Comparison of ENCODE assay signal across 8 cellular contexts in the genomic region with DNA sequence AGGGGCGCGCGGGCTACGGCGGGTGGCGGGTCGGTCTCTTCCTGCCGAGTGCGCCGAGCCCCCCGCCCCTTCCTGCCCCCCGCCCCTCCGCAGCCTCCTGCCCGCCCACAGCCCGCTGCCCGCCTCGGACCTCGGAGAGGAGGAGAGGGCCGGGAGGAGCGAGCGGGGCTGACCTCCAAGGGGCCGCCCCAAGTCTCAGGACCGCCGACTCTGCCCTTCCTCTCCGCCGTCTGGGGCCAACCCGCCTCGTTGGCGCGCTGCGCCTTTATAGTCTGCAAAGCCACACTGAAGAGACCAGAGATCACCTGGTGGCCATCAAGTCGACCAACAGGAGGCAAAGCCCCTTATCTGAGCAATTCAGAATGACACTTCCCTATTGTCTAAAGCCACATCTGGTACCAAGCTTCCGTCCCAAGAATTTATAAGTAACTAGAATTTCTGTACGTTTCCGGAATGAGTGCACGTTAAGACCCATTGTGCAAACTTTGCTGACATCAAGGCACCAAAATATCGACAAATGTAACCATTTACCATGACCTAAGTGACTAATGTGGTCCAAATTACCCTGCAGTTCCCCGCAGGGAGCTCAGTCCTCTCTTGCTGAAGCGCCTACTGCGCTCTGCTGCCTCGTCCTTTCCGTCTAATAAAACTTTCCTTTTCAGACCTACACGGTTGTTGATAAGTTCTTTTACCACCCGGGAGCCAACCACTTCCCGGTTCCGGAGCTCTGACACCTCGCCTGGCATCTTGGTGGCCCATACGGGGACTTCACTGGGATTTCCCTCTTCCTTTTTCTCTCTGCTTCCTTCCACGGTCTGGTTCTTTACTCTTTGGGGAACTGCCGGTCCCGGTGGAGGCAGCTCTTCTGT. TPM values are rescaled to one million over a fixed set of nuclear protein-coding genes. Genes with fewer than 3 reads are reported as not detected.
DNase-seq lines count a peak whose midpoint lies in the region; ATAC-seq and TF ChIP-seq lines count a peak whose summit lies in the region.

TSS of gene CPXM1 (minus strand) at position 38 of the 869 bp plus-strand sequence. CDS start 55 bp downstream, outside the sequence.

- no peaks in the 10 kb centered on the region for H3K79me1 ChIP-seq in mesenchymal stem cell (replicated peaks; ENCODE audit: low read length, poor library complexity, severe bottlenecking)

- peak within 1 kb of the TSS; percentile 12 for H2BK15ac ChIP-seq in mesenchymal stem cell (ENCODE audit: low read depth, poor library complexity, severe bottlenecking)

- WGBS in mesenchymal stem cell: 2% methylated on average over 38 of the region's 51 CpGs

- H2BK120ac ChIP-seq in mesenchymal stem cell (ENCODE audit: low read depth, low read length): no peak within 1 kb of the TSS

- no peaks in the 10 kb centered on the region for H3K36me3 ChIP-seq in CD8-positive, alpha-beta T cell (ENCODE audit: insufficient read depth, low read length)
- H3K36me3 ChIP-seq in mesenchymal stem cell (ENCODE audit: control insufficient read depth in 1 of 2, insufficient read depth in 2 of 2, low read depth in 1 of 2, low read length in 2 of 2) (peaks cover 27 to 31% of the 10 kb centered on the region in 2 experiments), vagina (no peaks in the 10 kb centered on the region)

- peaks cover 62% of the 10 kb centered on the region for H3K27me3 Mint-ChIP-seq in CD8-positive, alpha-beta T cell (ENCODE audit: low read depth)

- no peak for DNase-seq in CD8-positive, alpha-beta T cell
- DNase-seq in NCI-H1694 (lab: John Stamatoyannopoulos, UW): peak; percentile 21
- peak; percentile 51 for DNase-seq in astrocyte of the hippocampus (ENCODE audit: low read depth, low spot score)
- DNase-seq in mesenchymal stem cell: peak; percentile 22
- DNase-seq in vagina (ENCODE audit: extremely low spot score in 2 of 2): no peak
- DNase-seq in activated gamma-delta T cell (lab: John Stamatoyannopoulos, UW): no peak

- peak within 1 kb of the TSS; percentile 96 for H4K91ac ChIP-seq in mesenchymal stem cell (ENCODE audit: low read length)

- POLR2A ChIA-PET in CD8-positive, alpha-beta T cell (lab: Charles Lee): interaction anchor here (1.0 kb wide), 1 partner anchor 51 kb away, joined by 3 read pairs; no protein-coding TSS in a partner anchor

- no peak within 1 kb of the TSS for H3K27ac ChIP-seq in CD8-positive, alpha-beta T cell (ENCODE audit: low read depth, low read length)
- no peak within 1 kb of the TSS for H3K27ac ChIP-seq in mesenchymal stem cell (ENCODE audit: low read length, poor library complexity, severe bottlenecking)
- H3K27ac ChIP-seq in vagina: peak within 1 kb of the TSS; percentile 35

- H4K8ac ChIP-seq in mesenchymal stem cell (ENCODE audit: low read length): peak within 1 kb of the TSS; percentile 73

- H3K27me3 ChIP-seq in CD8-positive, alpha-beta T cell (ENCODE audit: insufficient read depth, low read length): peaks cover 21% of the 10 kb centered on the region
- H3K27me3 ChIP-seq in mesenchymal stem cell (ENCODE audit: control insufficient read depth in 1 of 2, insufficient read depth in 1 of 2, low read length in 2 of 2): peaks cover 21 to 48% of the 10 kb centered on the region in 2 experiments
- no peaks in the 10 kb centered on the region for H3K27me3 ChIP-seq in vagina

- H3K14ac ChIP-seq in mesenchymal stem cell (ENCODE audit: low read length in 2 of 2): peak within 1 kb of the TSS in 1 of 2 experiments; percentile 78

- TF ChIP-seq CTCF in CD8-positive, alpha-beta T cell (IDR thresholded peaks at IDR 0.05): no peak
- TF ChIP-seq CTCF in vagina (IDR thresholded peaks at IDR 0.05): no peak

- no peak for TF ChIP-seq POLR2A in vagina (IDR thresholded peaks at IDR 0.05)

- peak within 1 kb of the TSS; percentile 91 for H3K4me2 ChIP-seq in mesenchymal stem cell (ENCODE audit: low read length, poor library complexity, severe bottlenecking)

- no peak within 1 kb of the TSS for H2BK5ac ChIP-seq in mesenchymal stem cell (ENCODE audit: low read depth, low read length, poor library complexity, severe bottlenecking)

- peak within 1 kb of the TSS in 1 of 2 experiments; percentile 1 for H2BK12ac ChIP-seq in mesenchymal stem cell (ENCODE audit: low read length in 2 of 2)

- H3K36me3 Mint-ChIP-seq in CD8-positive, alpha-beta T cell: peaks cover 4% of the 10 kb centered on the region

- no peak within 1 kb of the TSS for H2AK5ac ChIP-seq in mesenchymal stem cell (ENCODE audit: low read length, severe bottlenecking)

- H3K9me3 Mint-ChIP-seq in CD8-positive, alpha-beta T cell: no peaks in the 10 kb centered on the region

- H3K4ac ChIP-seq in mesenchymal stem cell (ENCODE audit: low read depth in 1 of 2, low read length in 2 of 2): peak within 1 kb of the TSS in 1 of 2 experiments; percentile 50

- peaks cover 22% of the 10 kb centered on the region for H3K4me1 ChIP-seq in CD8-positive, alpha-beta T cell (ENCODE audit: insufficient read depth, low read length)
- H3K4me1 ChIP-seq in mesenchymal stem cell (ENCODE audit: control insufficient read depth, insufficient read depth, low read depth, low read length) (peaks cover 28% of the 10 kb centered on the region), vagina (peaks cover 30% of the 10 kb centered on the region)

- H3K18ac ChIP-seq in mesenchymal stem cell (ENCODE audit: low read depth in 1 of 2, low read length in 2 of 2): peak within 1 kb of the TSS; percentile 73 to 89

- peaks cover 27% of the 10 kb centered on the region for H3K4me1 Mint-ChIP-seq in CD8-positive, alpha-beta T cell (ENCODE audit: low read depth)

- H3K9ac ChIP-seq in mesenchymal stem cell (ENCODE audit: low read length): peak within 1 kb of the TSS; percentile 85

- ATAC-seq in CD8-positive, alpha-beta T cell: peak; percentile 31
- peak; percentile 70 for ATAC-seq in GM19452 (IDR thresholded peaks at IDR 0.05; ENCODE audit: unreplicated experiment)
- no peak for ATAC-seq in HG03196 (IDR thresholded peaks at IDR 0.05; ENCODE audit: unreplicated experiment)

- H2AFZ ChIP-seq in mesenchymal stem cell (ENCODE audit: low read depth, low read length): peak within 1 kb of the TSS; percentile 55

- intact Hi-C loops in CD8-positive, alpha-beta T cell (cut with DNase I, micrococcal nuclease): no loop called here
- intact Hi-C loops in vagina (cut with DNase I): no loop called here

- CTCF ChIA-PET in CD8-positive, alpha-beta T cell (lab: Charles Lee): interaction anchor here (0.8 kb wide), 1 partner anchor 48 kb away, joined by 3 read pairs; no protein-coding TSS in a partner anchor

- H3K23ac ChIP-seq in mesenchymal stem cell (ENCODE audit: low read length in 2 of 2): peak within 1 kb of the TSS in 1 of 2 experiments; percentile 36

- H3K4me3 Mint-ChIP-seq in CD8-positive, alpha-beta T cell: peak within 1 kb of the TSS; percentile 96

- peak within 1 kb of the TSS; percentile 74 for H3K4me3 ChIP-seq in CD8-positive, alpha-beta T cell (ENCODE audit: low read depth, low read length)
- H3K4me3 ChIP-seq in mesenchymal stem cell (ENCODE audit: insufficient read depth in 1 of 2, low read depth in 1 of 2, low read length in 2 of 2): peak within 1 kb of the TSS; percentile 63 to 89
- peak within 1 kb of the TSS; percentile 48 to 50 for H3K4me3 ChIP-seq in vagina

- no peaks in the 10 kb centered on the region for H3K9me3 ChIP-seq in CD8-positive, alpha-beta T cell (ENCODE audit: low read length)
- H3K9me3 ChIP-seq in mesenchymal stem cell (ENCODE audit: control insufficient read depth, low read length): no peaks in the 10 kb centered on the region
- no peaks in the 10 kb centered on the region for H3K9me3 ChIP-seq in vagina

- peak within 1 kb of the TSS; percentile 39 for H3K27ac Mint-ChIP-seq in CD8-positive, alpha-beta T cell

RNA-seq across cellular contexts. Expression of gene CPXM1, which starts in this region (rescaled TPM):
- under 1 TPM; 0.38 to 0.50 TPM for total RNA-seq in CD8-positive, alpha-beta T cell
- polyA plus RNA-seq in mesenchymal stem cell (2013, experiment 1 of 2): 7.2 TPM
- 7.2 TPM for polyA plus RNA-seq in mesenchymal stem cell (2013, experiment 2 of 2)
- 19.4 TPM for total RNA-seq in vagina

Comparison
In these comparisons a context has a peak if more than half of its experiments do, and no peak if none do; other contexts are left out.
1. RNA of gene CPXM1 (total RNA-seq): 19.4 TPM in vagina (single experiment); 0.38 to 0.50 TPM in CD8-positive, alpha-beta T cell; every median in the first group is over 10 times any median in the second.
2. Peak in ATAC-seq and H3K4me3 ChIP-seq in CD8-positive, alpha-beta T cell; RNA of the gene not detected or under 1 TPM.
3. DNase-seq: peak in NCI-H1694 (single experiment), astrocyte of the hippocampus (single experiment) and mesenchymal stem cell (single experiment); none in CD8-positive, alpha-beta T cell (0 of 7), vagina (0 of 2) and activated gamma-delta T cell (single experiment).
4. Peak in every context shown above with its lines, with median percentiles within 50 percentile points of each other: H3K4me3 ChIP-seq.